Comparison of ENCODE assay signal across 1 cellular context in the genomic region with DNA sequence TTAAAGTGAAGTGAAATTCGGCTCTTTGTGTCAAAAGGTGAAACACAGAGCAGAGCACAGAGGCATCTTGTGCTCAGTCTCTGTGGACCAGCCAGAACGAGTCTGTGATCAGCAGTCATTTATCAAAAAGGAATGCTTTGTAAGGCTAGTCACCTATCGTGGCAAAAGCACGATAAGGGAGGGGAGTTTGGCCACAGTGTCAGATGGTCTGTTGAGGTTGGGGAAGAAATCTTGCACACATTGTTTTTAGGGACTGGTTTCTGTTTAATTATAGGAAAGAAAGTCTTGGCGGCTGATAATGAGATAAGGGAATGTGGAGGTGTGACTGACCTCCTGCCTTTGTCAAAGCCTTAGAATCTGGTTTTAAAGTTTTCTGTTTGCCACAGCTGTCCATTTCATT.
TF ChIP-seq lines count a peak whose summit lies in the region.

No MANE protein-coding gene starts in this region.

TF ChIP-seq in GM23338, 12 proteins besides CTCF, POLR2A, EP300 and RAD21 (continued from another document):
- TF ChIP-seq, protein P1, sequence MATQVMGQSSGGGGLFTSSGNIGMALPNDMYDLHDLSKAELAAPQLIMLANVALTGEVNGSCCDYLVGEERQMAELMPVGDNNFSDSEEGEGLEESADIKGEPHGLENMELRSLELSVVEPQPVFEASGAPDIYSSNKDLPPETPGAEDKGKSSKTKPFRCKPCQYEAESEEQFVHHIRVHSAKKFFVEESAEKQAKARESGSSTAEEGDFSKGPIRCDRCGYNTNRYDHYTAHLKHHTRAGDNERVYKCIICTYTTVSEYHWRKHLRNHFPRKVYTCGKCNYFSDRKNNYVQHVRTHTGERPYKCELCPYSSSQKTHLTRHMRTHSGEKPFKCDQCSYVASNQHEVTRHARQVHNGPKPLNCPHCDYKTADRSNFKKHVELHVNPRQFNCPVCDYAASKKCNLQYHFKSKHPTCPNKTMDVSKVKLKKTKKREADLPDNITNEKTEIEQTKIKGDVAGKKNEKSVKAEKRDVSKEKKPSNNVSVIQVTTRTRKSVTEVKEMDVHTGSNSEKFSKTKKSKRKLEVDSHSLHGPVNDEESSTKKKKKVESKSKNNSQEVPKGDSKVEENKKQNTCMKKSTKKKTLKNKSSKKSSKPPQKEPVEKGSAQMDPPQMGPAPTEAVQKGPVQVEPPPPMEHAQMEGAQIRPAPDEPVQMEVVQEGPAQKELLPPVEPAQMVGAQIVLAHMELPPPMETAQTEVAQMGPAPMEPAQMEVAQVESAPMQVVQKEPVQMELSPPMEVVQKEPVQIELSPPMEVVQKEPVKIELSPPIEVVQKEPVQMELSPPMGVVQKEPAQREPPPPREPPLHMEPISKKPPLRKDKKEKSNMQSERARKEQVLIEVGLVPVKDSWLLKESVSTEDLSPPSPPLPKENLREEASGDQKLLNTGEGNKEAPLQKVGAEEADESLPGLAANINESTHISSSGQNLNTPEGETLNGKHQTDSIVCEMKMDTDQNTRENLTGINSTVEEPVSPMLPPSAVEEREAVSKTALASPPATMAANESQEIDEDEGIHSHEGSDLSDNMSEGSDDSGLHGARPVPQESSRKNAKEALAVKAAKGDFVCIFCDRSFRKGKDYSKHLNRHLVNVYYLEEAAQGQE (IDR thresholded peaks at IDR 0.05; ENCODE audit: unreplicated experiment): no peak
- TF ChIP-seq NANOG (IDR thresholded peaks at IDR 0.05; ENCODE audit: borderline replicate concordance): no peak
